10 cellular contexts compared by ENCODE assay signal in genomic region chr1:41902125-41902524, GRCh38. TPM values are rescaled to one million over a fixed set of nuclear protein-coding genes. Genes with fewer than 3 reads are reported as not detected.
DNase-seq lines count a peak whose midpoint lies in the region; FAIRE-seq and TF ChIP-seq lines count a peak whose summit lies in the region.
"Had no signal": no experiment of that assay in that cellular context is flagged by ENCODE, and none has a peak within 500 bp of the region (broad histone marks: within the 10 kb centered on the region; RNA-seq: fewer than 3 reads in every experiment).

No MANE protein-coding gene starts in this region.

- H3K27me3 Mint-ChIP-seq in nephron progenitor cell (ENCODE audit: low read depth, poor library complexity) = peaks cover 6% of the 10 kb centered on the region

- no peaks in the 10 kb centered on the region for H3K9me3 ChIP-seq in effector memory CD4-positive, alpha-beta T cell (ENCODE audit: control insufficient read depth, low read length)
- no peaks in the 10 kb centered on the region for H3K9me3 ChIP-seq in tibial nerve

- peaks cover 62% of the 10 kb centered on the region for H3K4me1 Mint-ChIP-seq in nephron progenitor cell

- TF ChIP-seq CTCF in epithelial cell of proximal tubule (conservative IDR thresholded peaks at IDR 0.05; ENCODE audit: low read depth, low read length) (no peak), nephron progenitor cell (IDR thresholded peaks at IDR 0.05) (no peak), tibial nerve (IDR thresholded peaks at IDR 0.05) (no peak)

- H3K36me3 Mint-ChIP-seq in nephron progenitor cell (ENCODE audit: low read depth) = no peaks in the 10 kb centered on the region

- 22 to 28% methylated on average over 3 of the region's 3 CpGs for WGBS in tibial nerve, 2 donors

- peaks cover 30% of the 10 kb centered on the region for H3K4me1 ChIP-seq in effector memory CD4-positive, alpha-beta T cell (ENCODE audit: control insufficient read depth, insufficient read depth, low read length, poor library complexity, severe bottlenecking)
- peaks cover 0 to 19% (median 0%) of the 10 kb centered on the region in 4 donors for H3K4me1 ChIP-seq in tibial nerve

- no peak overlapping the region for H3K27ac ChIP-seq in effector memory CD4-positive, alpha-beta T cell (ENCODE audit: insufficient read depth, low read length, poor library complexity, severe bottlenecking)
- no peak overlapping the region for H3K27ac ChIP-seq in tibial nerve
- H3K27ac ChIP-seq: cardiac muscle cell had no signal

- DNase-seq in GM03348 (ENCODE audit: low spot score) = peak; percentile 81
- DNase-seq in RCC 7860 (ENCODE audit: low spot score) = peak; percentile 88
- peak; percentile 27 for DNase-seq in epithelial cell of proximal tubule (ENCODE audit: low read depth)
- peak; percentile 54 for DNase-seq in nephron progenitor cell
- DNase-seq in effector memory CD4-positive, alpha-beta T cell = no peak
- no peak for DNase-seq in tibial nerve (ENCODE audit: low spot score in 2 of 2)
- DNase-seq in effector CD8-positive, alpha-beta T cell (lab: John Stamatoyannopoulos, UW) = no peak
- DNase-seq: midbrain, NCI-H1105 treated with DMSO at 0.1 percent for 48 hours had no signal

- TF ChIP-seq EP300 in tibial nerve (IDR thresholded peaks at IDR 0.05) = no peak

- peak overlapping the region; percentile 93 for H3K27ac Mint-ChIP-seq in nephron progenitor cell

- no peaks in the 10 kb centered on the region for H3K36me3 ChIP-seq in effector memory CD4-positive, alpha-beta T cell (ENCODE audit: control insufficient read depth, insufficient read depth, low read length)
- H3K36me3 ChIP-seq in tibial nerve = no peaks in the 10 kb centered on the region
- H3K36me3 ChIP-seq: cardiac muscle cell had no signal

- H3K27me3 ChIP-seq in effector memory CD4-positive, alpha-beta T cell (replicated peaks; ENCODE audit: control insufficient read depth, insufficient read depth, low read length, poor library complexity, severe bottlenecking) = no peaks in the 10 kb centered on the region
- no peaks in the 10 kb centered on the region for H3K27me3 ChIP-seq in tibial nerve
- H3K27me3 ChIP-seq: cardiac muscle cell had no signal

- FAIRE-seq in RCC 7860 (lab: Jason Lieb, UNC) = peak; percentile 89

- H3K9me3 Mint-ChIP-seq in nephron progenitor cell = no peaks in the 10 kb centered on the region

- H3K4me3 ChIP-seq in epithelial cell of proximal tubule (ENCODE audit: low read depth, low read length) (no peak overlapping the region), tibial nerve (no peak overlapping the region)
- H3K4me3 ChIP-seq in effector memory CD4-positive, alpha-beta T cell (ENCODE audit: insufficient read depth, low read depth, low read length, poor library complexity, severe bottlenecking) = no peak overlapping the region
- H3K4me3 ChIP-seq: cardiac muscle cell had no signal

- peak overlapping the region; percentile 49 for H3K4me3 Mint-ChIP-seq in nephron progenitor cell

- TF ChIP-seq POLR2A in tibial nerve (IDR thresholded peaks at IDR 0.05) = no peak

RNA-seq across cellular contexts. Expression of gene HIVEP3, which starts 16.6 kb away (rescaled TPM):
- 3.9 and 6.7 TPM in 2 replicates for total RNA-seq in epithelial cell of proximal tubule
- 1 to 10 TPM; 4.2 to 6.5 (median 4.7) TPM for total RNA-seq in tibial nerve

Comparison
In these comparisons a context has a peak if more than half of its experiments do, and no peak if none do; other contexts are left out.
1. DNase-seq: peak in GM03348 (single experiment), RCC 7860 (single experiment), epithelial cell of proximal tubule (single experiment) and nephron progenitor cell (single experiment); none in effector memory CD4-positive, alpha-beta T cell (0 of 3), tibial nerve (0 of 2) and effector CD8-positive, alpha-beta T cell (single experiment).